In the genomic region with DNA sequence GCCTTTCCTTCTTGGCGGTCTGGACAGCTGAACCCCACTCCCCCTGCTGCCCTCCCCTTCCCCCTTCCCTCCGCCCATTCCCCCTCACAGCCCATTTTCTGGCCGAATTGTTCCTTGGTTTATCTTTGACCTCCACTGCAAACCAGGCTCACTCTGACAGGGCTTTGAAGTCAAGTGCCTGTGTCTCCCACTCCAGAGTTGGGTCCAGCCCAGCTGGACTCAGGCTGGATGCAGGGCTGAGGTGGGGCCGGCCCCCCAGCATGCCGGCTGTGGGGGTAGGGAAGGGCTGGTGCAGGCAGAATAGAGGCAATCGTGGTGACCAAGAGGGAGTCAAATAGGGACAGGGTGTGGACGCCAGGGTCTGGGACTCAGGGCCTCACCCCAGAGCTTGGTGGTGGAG, we compare ENCODE assay signal across 16 cellular contexts. TPM values are rescaled to one million over a fixed set of nuclear protein-coding genes. Genes with fewer than 3 reads are reported as not detected.
A peak's percentile ranks its signal among the peaks of the same experiment; 100 is the strongest.
DNase-seq lines count a peak whose midpoint lies in the region; ATAC-seq and TF ChIP-seq lines count a peak whose summit lies in the region.
"Had no signal": no experiment of that assay in that cellular context is flagged by ENCODE, and none has a peak within 500 bp of the region (broad histone marks: within the 10 kb centered on the region; RNA-seq: fewer than 3 reads in every experiment).

No MANE protein-coding gene starts in this region.

- ATAC-seq in Right ventricle myocardium superior (ENCODE audit: poor library complexity): peak; percentile 79
- ATAC-seq in GM18909 (IDR thresholded peaks at IDR 0.05; ENCODE audit: poor library complexity, unreplicated experiment): no peak
- ATAC-seq: GM23338 had no signal

- H3K36me3 ChIP-seq in right atrium auricular region: no peaks in the 10 kb centered on the region
- H3K36me3 ChIP-seq in left ventricle myocardium inferior: no peaks in the 10 kb centered on the region
- H3K36me3 ChIP-seq in ovary: no peaks in the 10 kb centered on the region
- H3K36me3 ChIP-seq in stomach: no peaks in the 10 kb centered on the region
- H3K36me3 ChIP-seq: BLaER1 had no signal

- in situ Hi-C loops in GM13976 (cut with MboI; ENCODE audit: low sequenced_read_pairs, unreplicated experiment): no loop called here

- no peak for TF ChIP-seq EP300 in ovary (IDR thresholded peaks at IDR 0.05)
- no peak for TF ChIP-seq EP300 in stomach (IDR thresholded peaks at IDR 0.05)

- DNase-seq in Right ventricle myocardium superior (peak; percentile 68), right atrium auricular region (ENCODE audit: low spot score) (no peak), left ventricle myocardium inferior (peak; percentile 53), ovary (peak; percentile 21 to 77 (median 67)), stomach (no peak), GM13976 (ENCODE audit: low spot score) (no peak), NCI-H345 (lab: John Stamatoyannopoulos, UW) (no peak)
- DNase-seq: 8988T; CD4-positive, alpha-beta memory T cell; DMS153; DMS79; GDM1; HCEC 1CT had no signal

- TF ChIP-seq POLR2A in ovary (IDR thresholded peaks at IDR 0.05) (no peak), stomach (IDR thresholded peaks at IDR 0.05) (no peak)

- no peaks in the 10 kb centered on the region for H3K27me3 ChIP-seq in right atrium auricular region
- H3K27me3 ChIP-seq in left ventricle myocardium inferior (ENCODE audit: low read depth): no peaks in the 10 kb centered on the region
- no peaks in the 10 kb centered on the region for H3K27me3 ChIP-seq in ovary
- peaks cover 0 to under 1% (median 0%) of the 10 kb centered on the region in 3 donors for H3K27me3 ChIP-seq in stomach
- H3K27me3 ChIP-seq: BLaER1 had no signal

- H3K4me1 ChIP-seq in right atrium auricular region (peaks cover 0 to 25% of the 10 kb centered on the region in 2 donors), left ventricle myocardium inferior (peaks cover 40% of the 10 kb centered on the region), ovary (ENCODE audit: insufficient read depth) (peaks cover 19% of the 10 kb centered on the region), stomach (no peaks in the 10 kb centered on the region)
- H3K4me1 ChIP-seq: BLaER1 had no signal

- H3K9me3 ChIP-seq in right atrium auricular region: no peaks in the 10 kb centered on the region
- no peaks in the 10 kb centered on the region for H3K9me3 ChIP-seq in left ventricle myocardium inferior (replicated peaks)
- no peaks in the 10 kb centered on the region for H3K9me3 ChIP-seq in ovary
- no peaks in the 10 kb centered on the region for H3K9me3 ChIP-seq in stomach
- H3K9me3 ChIP-seq: BLaER1 had no signal

- intact Hi-C loops in Right ventricle myocardium superior (cut with DNase I) (no loop called here), left ventricle myocardium inferior (cut with micrococcal nuclease) (no loop called here), ovary (cut with DNase I) (no loop called here), stomach (cut with DNase I; ENCODE audit: low total_unique reads) (no loop called here)

- no peak for TF ChIP-seq CTCF in right atrium auricular region (IDR thresholded peaks at IDR 0.05)
- TF ChIP-seq CTCF in left ventricle myocardium inferior (IDR thresholded peaks at IDR 0.05; ENCODE audit: borderline replicate concordance): no peak
- no peak for TF ChIP-seq CTCF in ovary (IDR thresholded peaks at IDR 0.05)
- TF ChIP-seq CTCF in stomach (IDR thresholded peaks at IDR 0.05): no peak
- no peak for TF ChIP-seq CTCF in GM13976 (IDR thresholded peaks at IDR 0.05; ENCODE audit: borderline replicate concordance, control extremely low read depth, extremely low read depth, insufficient read depth, missing control alignments)

- H3K27ac ChIP-seq in right atrium auricular region (no peak overlapping the region), left ventricle myocardium inferior (replicated peaks) (no peak overlapping the region), ovary (no peak overlapping the region), stomach (no peak overlapping the region)
- H3K27ac ChIP-seq: BLaER1 had no signal

- WGBS in ovary, 3 donors: 15 to 26% (median 22%) methylated on average over 7 of the region's 7 CpGs
- WGBS in stomach, 5 donors: 65 to 79% (median 69%) methylated on average over 7 of the region's 7 CpGs

- H3K4me3 ChIP-seq in right atrium auricular region: no peak overlapping the region
- no peak overlapping the region for H3K4me3 ChIP-seq in left ventricle myocardium inferior
- H3K4me3 ChIP-seq in ovary: no peak overlapping the region
- no peak overlapping the region for H3K4me3 ChIP-seq in stomach
- H3K4me3 ChIP-seq: BLaER1, GM23338 had no signal

RNA-seq across cellular contexts. Expression of a gene that starts 57.0 kb away (rescaled TPM):
- total RNA-seq in Right ventricle myocardium superior: 79.3 TPM
- 10 to 100 TPM; 46.9 to 78.2 TPM for total RNA-seq in right atrium auricular region
- total RNA-seq in left ventricle myocardium inferior: 87.7 TPM
- total RNA-seq in ovary: 10 to 100 TPM; 33.0 to 41.7 (median 36.8) TPM
- polyA plus RNA-seq in ovary: 10 to 100 TPM; 35.9 to 51.6 TPM
- 10 to 100 TPM in 4 of 5 donors, 1 to 10 TPM in 1; 9.6 to 75.8 (median 41.5) TPM for total RNA-seq in stomach
- 10 to 100 TPM; 39.3 to 55.8 (median 45.9) TPM for polyA plus RNA-seq in stomach

Comparison
In these comparisons a context has a peak if more than half of its experiments do, and no peak if none do; other contexts are left out.
1. DNase-seq: peak in Right ventricle myocardium superior (single experiment), left ventricle myocardium inferior (single experiment) and ovary (5 of 5); none in right atrium auricular region (single experiment), stomach (single experiment), GM13976 (single experiment) and NCI-H345 (single experiment).